ENCODE assay signal across 1 cellular context in genomic region chr7:77441046-77441445, GRCh38.
TF ChIP-seq lines count a peak whose summit lies in the region.

No MANE protein-coding gene starts in this region.

TF ChIP-seq in A549, 52 proteins besides CTCF, POLR2A, EP300 and RAD21 (continued from another document):
- TF ChIP-seq BCL3 (IDR thresholded peaks at IDR 0.05): no peak
- TF ChIP-seq BHLHE40 (IDR thresholded peaks at IDR 0.05; ENCODE audit: low read depth, low read length): no peak
- TF ChIP-seq NFE2L2 (conservative IDR thresholded peaks at IDR 0.05; ENCODE audit: low read length): no peak
- TF ChIP-seq HDAC2 (IDR thresholded peaks at IDR 0.05): no peak
- TF ChIP-seq TFCP2L1 (CRISPR knock-in tag; IDR thresholded peaks at IDR 0.05): no peak
